1 cellular context compared by ENCODE assay signal in the genomic region with DNA sequence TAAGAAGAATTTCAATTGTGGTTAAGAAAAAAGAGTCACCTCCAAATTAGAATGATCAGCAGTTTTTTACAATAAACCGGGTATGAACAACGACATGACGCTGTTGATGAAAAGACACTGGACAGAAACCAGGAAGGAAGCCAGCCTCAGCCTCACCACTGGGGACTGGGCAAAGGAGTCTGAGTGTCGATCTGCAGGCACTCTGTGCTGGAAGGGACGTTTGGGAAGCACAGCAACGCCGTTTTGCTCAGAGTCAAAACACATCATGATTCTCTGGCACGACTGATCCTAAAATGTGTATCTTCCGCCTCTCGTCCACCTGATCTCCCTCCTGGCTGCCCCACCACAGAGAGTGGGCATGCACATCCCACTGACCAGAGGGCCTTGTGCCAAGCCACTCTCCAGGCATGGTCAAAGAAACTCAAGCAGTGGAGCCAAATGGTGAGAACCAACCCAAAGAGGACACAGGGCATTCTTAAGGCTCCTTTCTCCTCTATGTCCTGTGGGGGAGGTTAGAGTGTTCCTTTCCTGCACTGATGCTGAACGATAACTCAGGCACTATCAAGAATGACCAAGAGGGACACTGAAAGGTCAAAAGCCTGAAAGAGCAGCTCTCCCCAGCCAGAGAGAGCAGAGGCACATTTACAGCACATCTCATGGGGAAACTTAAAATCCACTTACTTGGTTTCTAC.
A peak's percentile ranks its signal among the peaks of the same experiment; 100 is the strongest.
TF ChIP-seq lines count a peak whose summit lies in the region.

No MANE protein-coding gene starts in this region.

TF ChIP-seq in K562, 482 proteins besides CTCF, POLR2A, EP300 and RAD21 (continued from another document and continues in another):
- TF ChIP-seq SFPQ (IDR thresholded peaks at IDR 0.05; ENCODE audit: low read depth, low read length) (no peak), TARDBP (IDR thresholded peaks at IDR 0.05) (peak; percentile 71; the same call in 1 of the 2 replicates), SNIP1 (IDR thresholded peaks at IDR 0.05; ENCODE audit: low read depth) (no peak), ZNF354B (CRISPR knock-in tag; IDR thresholded peaks at IDR 0.05) (no peak), RBM14 (IDR thresholded peaks at IDR 0.05; ENCODE audit: borderline replicate concordance, insufficient read depth, low read depth, low read length) (no peak), ZSCAN29 (IDR thresholded peaks at IDR 0.05) (peak; percentile 53), RBFOX2 (IDR thresholded peaks at IDR 0.05; ENCODE audit: low read depth, low read length) (peak; percentile 48), ZNF280A (IDR thresholded peaks at IDR 0.05; ENCODE audit: low read depth, partially characterized antibody) (no peak), ZNF436 (CRISPR knock-in tag; IDR thresholded peaks at IDR 0.05) (no peak), SMARCC2 (IDR thresholded peaks at IDR 0.05; ENCODE audit: low read depth) (peak; percentile 80), RBM34 (IDR thresholded peaks at IDR 0.05; ENCODE audit: borderline replicate concordance, insufficient read depth, low read length) (no peak), ZNF766 (CRISPR knock-in tag; conservative IDR thresholded peaks at IDR 0.05) (peak; percentile 63), TCF7 (IDR thresholded peaks at IDR 0.05; ENCODE audit: borderline replicate concordance) (peak; percentile 58; the same call in 1 of the 2 replicates), FOXP1 (CRISPR knock-in tag; IDR thresholded peaks at IDR 0.05) (no peak), ZNF212 (CRISPR knock-in tag; IDR thresholded peaks at IDR 0.05) (no peak), CBFA2T2 (conservative IDR thresholded peaks at IDR 0.05) (peak; percentile 79), ZNF232 (CRISPR knock-in tag; IDR thresholded peaks at IDR 0.05) (no peak), PCBP1 (IDR thresholded peaks at IDR 0.05; ENCODE audit: low read depth, low read length, poor library complexity, severe bottlenecking) (no peak), NKRF (IDR thresholded peaks at IDR 0.05; ENCODE audit: borderline replicate concordance) (0 out of 2 replicates have a peak, but pooled peaks have one; percentile 34), ELF2 (CRISPR knock-in tag; IDR thresholded peaks at IDR 0.05) (peak; percentile 66; the same call in 1 of the 2 replicates), ZNF12 (CRISPR knock-in tag; IDR thresholded peaks at IDR 0.05) (no peak), TCF7L2 (IDR thresholded peaks at IDR 0.05; ENCODE audit: low read depth, low read length) (no peak; the same call in 1 of the 2 replicates), XRCC3 (IDR thresholded peaks at IDR 0.05) (no peak), TAF7 (tag; IDR thresholded peaks at IDR 0.05) (peak; percentile 69; the same call in 1 of the 2 replicates), WHSC1 (IDR thresholded peaks at IDR 0.05; ENCODE audit: low read length) (peak; percentile 84), HDAC2 (IDR thresholded peaks at IDR 0.05) (peak; percentile 89), RERE (CRISPR knock-in tag; IDR thresholded peaks at IDR 0.05; ENCODE audit: borderline replicate concordance) (no peak), CBX1 (IDR thresholded peaks at IDR 0.05; ENCODE audit: low read depth) (no peak), TBL1XR1 (IDR thresholded peaks at IDR 0.05; ENCODE audit: low read length in 2 of 2) (peak; percentile 72 to 80; a peak in 3 of 4 replicates), ZNF57 (CRISPR knock-in tag; IDR thresholded peaks at IDR 0.05) (no peak)
- TF ChIP-seq, protein P1, sequence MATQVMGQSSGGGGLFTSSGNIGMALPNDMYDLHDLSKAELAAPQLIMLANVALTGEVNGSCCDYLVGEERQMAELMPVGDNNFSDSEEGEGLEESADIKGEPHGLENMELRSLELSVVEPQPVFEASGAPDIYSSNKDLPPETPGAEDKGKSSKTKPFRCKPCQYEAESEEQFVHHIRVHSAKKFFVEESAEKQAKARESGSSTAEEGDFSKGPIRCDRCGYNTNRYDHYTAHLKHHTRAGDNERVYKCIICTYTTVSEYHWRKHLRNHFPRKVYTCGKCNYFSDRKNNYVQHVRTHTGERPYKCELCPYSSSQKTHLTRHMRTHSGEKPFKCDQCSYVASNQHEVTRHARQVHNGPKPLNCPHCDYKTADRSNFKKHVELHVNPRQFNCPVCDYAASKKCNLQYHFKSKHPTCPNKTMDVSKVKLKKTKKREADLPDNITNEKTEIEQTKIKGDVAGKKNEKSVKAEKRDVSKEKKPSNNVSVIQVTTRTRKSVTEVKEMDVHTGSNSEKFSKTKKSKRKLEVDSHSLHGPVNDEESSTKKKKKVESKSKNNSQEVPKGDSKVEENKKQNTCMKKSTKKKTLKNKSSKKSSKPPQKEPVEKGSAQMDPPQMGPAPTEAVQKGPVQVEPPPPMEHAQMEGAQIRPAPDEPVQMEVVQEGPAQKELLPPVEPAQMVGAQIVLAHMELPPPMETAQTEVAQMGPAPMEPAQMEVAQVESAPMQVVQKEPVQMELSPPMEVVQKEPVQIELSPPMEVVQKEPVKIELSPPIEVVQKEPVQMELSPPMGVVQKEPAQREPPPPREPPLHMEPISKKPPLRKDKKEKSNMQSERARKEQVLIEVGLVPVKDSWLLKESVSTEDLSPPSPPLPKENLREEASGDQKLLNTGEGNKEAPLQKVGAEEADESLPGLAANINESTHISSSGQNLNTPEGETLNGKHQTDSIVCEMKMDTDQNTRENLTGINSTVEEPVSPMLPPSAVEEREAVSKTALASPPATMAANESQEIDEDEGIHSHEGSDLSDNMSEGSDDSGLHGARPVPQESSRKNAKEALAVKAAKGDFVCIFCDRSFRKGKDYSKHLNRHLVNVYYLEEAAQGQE (CRISPR knock-in tag; IDR thresholded peaks at IDR 0.05; ENCODE audit: low read depth), result no peak
- TF ChIP-seq, protein P2, sequence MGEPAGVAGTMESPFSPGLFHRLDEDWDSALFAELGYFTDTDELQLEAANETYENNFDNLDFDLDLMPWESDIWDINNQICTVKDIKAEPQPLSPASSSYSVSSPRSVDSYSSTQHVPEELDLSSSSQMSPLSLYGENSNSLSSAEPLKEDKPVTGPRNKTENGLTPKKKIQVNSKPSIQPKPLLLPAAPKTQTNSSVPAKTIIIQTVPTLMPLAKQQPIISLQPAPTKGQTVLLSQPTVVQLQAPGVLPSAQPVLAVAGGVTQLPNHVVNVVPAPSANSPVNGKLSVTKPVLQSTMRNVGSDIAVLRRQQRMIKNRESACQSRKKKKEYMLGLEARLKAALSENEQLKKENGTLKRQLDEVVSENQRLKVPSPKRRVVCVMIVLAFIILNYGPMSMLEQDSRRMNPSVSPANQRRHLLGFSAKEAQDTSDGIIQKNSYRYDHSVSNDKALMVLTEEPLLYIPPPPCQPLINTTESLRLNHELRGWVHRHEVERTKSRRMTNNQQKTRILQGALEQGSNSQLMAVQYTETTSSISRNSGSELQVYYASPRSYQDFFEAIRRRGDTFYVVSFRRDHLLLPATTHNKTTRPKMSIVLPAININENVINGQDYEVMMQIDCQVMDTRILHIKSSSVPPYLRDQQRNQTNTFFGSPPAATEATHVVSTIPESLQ (CRISPR knock-in tag; IDR thresholded peaks at IDR 0.05), result no peak
- TF ChIP-seq, protein P3, sequence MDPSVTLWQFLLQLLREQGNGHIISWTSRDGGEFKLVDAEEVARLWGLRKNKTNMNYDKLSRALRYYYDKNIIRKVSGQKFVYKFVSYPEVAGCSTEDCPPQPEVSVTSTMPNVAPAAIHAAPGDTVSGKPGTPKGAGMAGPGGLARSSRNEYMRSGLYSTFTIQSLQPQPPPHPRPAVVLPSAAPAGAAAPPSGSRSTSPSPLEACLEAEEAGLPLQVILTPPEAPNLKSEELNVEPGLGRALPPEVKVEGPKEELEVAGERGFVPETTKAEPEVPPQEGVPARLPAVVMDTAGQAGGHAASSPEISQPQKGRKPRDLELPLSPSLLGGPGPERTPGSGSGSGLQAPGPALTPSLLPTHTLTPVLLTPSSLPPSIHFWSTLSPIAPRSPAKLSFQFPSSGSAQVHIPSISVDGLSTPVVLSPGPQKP (CRISPR knock-in tag; IDR thresholded peaks at IDR 0.05), result no peak
- TF ChIP-seq, protein P4, sequence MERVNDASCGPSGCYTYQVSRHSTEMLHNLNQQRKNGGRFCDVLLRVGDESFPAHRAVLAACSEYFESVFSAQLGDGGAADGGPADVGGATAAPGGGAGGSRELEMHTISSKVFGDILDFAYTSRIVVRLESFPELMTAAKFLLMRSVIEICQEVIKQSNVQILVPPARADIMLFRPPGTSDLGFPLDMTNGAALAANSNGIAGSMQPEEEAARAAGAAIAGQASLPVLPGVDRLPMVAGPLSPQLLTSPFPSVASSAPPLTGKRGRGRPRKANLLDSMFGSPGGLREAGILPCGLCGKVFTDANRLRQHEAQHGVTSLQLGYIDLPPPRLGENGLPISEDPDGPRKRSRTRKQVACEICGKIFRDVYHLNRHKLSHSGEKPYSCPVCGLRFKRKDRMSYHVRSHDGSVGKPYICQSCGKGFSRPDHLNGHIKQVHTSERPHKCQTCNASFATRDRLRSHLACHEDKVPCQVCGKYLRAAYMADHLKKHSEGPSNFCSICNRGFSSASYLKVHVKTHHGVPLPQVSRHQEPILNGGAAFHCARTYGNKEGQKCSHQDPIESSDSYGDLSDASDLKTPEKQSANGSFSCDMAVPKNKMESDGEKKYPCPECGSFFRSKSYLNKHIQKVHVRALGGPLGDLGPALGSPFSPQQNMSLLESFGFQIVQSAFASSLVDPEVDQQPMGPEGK (CRISPR knock-in tag; IDR thresholded peaks at IDR 0.05; ENCODE audit: borderline replicate concordance), result no peak; the same call in 1 of the 2 replicates
- TF ChIP-seq, protein P5, sequence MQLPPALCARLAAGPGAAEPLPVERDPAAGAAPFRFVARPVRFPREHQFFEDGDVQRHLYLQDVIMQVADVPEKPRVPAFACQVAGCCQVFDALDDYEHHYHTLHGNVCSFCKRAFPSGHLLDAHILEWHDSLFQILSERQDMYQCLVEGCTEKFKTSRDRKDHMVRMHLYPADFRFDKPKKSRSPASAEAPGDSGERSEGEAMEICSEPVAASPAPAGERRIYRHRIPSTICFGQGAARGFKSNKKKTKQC (CRISPR knock-in tag; IDR thresholded peaks at IDR 0.05), result no peak
